8 cellular contexts compared by ENCODE assay signal in the genomic region with DNA sequence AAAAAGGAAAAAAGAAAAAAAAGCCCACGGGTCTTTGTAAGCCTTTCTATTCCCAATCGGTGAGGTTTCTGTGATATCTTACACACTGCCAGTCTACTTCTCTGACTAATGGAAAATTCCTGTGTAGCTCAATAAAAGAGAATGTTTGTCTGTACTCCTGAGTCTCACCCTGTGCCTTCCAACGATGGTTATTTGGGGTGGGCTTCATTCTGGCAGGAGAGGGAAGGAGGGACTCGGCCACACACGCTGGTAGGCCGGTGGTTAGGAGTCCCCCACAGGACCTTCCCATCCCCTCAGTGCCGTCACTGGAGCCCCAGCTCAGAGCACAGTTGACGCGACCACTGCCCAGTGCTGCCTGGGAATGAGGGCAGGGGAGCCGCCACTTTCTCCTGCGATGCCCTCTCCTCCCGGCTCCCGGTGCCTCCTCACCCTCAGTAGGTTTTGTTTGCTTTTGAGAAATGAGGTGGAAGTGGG.
A peak's percentile ranks its signal among the peaks of the same experiment; 100 is the strongest.
DNase-seq lines count a peak whose midpoint lies in the region; ATAC-seq and FAIRE-seq lines count a peak whose summit lies in the region.

No MANE protein-coding gene starts in this region.

- intact Hi-C loops in CD4-positive, alpha-beta memory T cell (cut with micrococcal nuclease), result no loop called here

- peaks cover 18% of the 10 kb centered on the region for H3K4me1 ChIP-seq in CD4-positive, alpha-beta memory T cell (ENCODE audit: insufficient read depth, low read length)

- H3K27ac Mint-ChIP-seq in CD4-positive, alpha-beta memory T cell, result peak overlapping the region in 6 of 7 donors; percentile 80 to 92 (median 87)
- H3K27ac Mint-ChIP-seq in stimulated activated naive B cell treated with anti-CD40 and anti-IgM and Interleukin-4, amounts not matched to agents 10 μg/mL and 1 μg/mL and 100 μg/mL, for 72 hours, result peak overlapping the region; percentile 81

- H3K36me3 Mint-ChIP-seq in CD4-positive, alpha-beta memory T cell, result peaks cover 5 to 12% of the 10 kb centered on the region in 2 donors
- peaks cover 14 to 20% of the 10 kb centered on the region in 2 donors for H3K36me3 Mint-ChIP-seq in stimulated activated naive B cell treated with anti-CD40 and anti-IgM and Interleukin-4, amounts not matched to agents 10 μg/mL and 1 μg/mL and 100 μg/mL, for 72 hours

- H3K4me3 Mint-ChIP-seq in CD4-positive, alpha-beta memory T cell, result peak overlapping the region; percentile 54 to 94 (median 92)
- peak overlapping the region; percentile 56 to 60 for H3K4me3 Mint-ChIP-seq in stimulated activated naive B cell treated with anti-CD40 and anti-IgM and Interleukin-4, amounts not matched to agents 10 μg/mL and 1 μg/mL and 100 μg/mL, for 72 hours

- H3K36me3 ChIP-seq in CD4-positive, alpha-beta memory T cell (ENCODE audit: insufficient read depth, low read length), result peaks cover 4% of the 10 kb centered on the region

- peak overlapping the region in 1 of 2 donors; percentile 74 for H3K4me3 ChIP-seq in CD4-positive, alpha-beta memory T cell (ENCODE audit: low read length in 2 of 2)

- CTCF ChIA-PET in CD4-positive, alpha-beta memory T cell (lab: Charles Lee; ENCODE audit: partially characterized antibody), result interaction anchor here (1.5 kb wide), 1 partner anchor 17 kb away, joined by 3 read pairs; no protein-coding TSS in a partner anchor

- no peaks in the 10 kb centered on the region for H3K9me3 ChIP-seq in CD4-positive, alpha-beta memory T cell (ENCODE audit: control insufficient read depth in 1 of 2, low read length in 2 of 2)

- POLR2A ChIA-PET in CD4-positive, alpha-beta memory T cell (lab: Charles Lee; ENCODE audit: partially characterized antibody), result no interaction called here

- peaks cover 6 to 37% (median 16%) of the 10 kb centered on the region in 4 donors for H3K4me1 Mint-ChIP-seq in CD4-positive, alpha-beta memory T cell
- H3K4me1 Mint-ChIP-seq in stimulated activated naive B cell treated with anti-CD40 and anti-IgM and Interleukin-4, amounts not matched to agents 10 μg/mL and 1 μg/mL and 100 μg/mL, for 72 hours, result peaks cover 11 to 34% of the 10 kb centered on the region in 2 donors

- H3K27me3 Mint-ChIP-seq in CD4-positive, alpha-beta memory T cell, result no peaks in the 10 kb centered on the region
- peaks cover 0 to under 1% of the 10 kb centered on the region in 2 donors for H3K27me3 Mint-ChIP-seq in stimulated activated naive B cell treated with anti-CD40 and anti-IgM and Interleukin-4, amounts not matched to agents 10 μg/mL and 1 μg/mL and 100 μg/mL, for 72 hours

- ATAC-seq in HG03095 (IDR thresholded peaks at IDR 0.05; ENCODE audit: unreplicated experiment) (peak; percentile 3), HG03460 (IDR thresholded peaks at IDR 0.05; ENCODE audit: unreplicated experiment) (no peak), GM19452 (IDR thresholded peaks at IDR 0.05; ENCODE audit: unreplicated experiment) (no peak)
- peak; percentile 7 to 18 for ATAC-seq in stimulated activated naive B cell treated with anti-CD40 and anti-IgM and Interleukin-4, amounts not matched to agents 10 μg/mL and 1 μg/mL and 100 μg/mL, for 72 hours (replicated peaks)

- no peak overlapping the region for H3K27ac ChIP-seq in CD4-positive, alpha-beta memory T cell (ENCODE audit: low read depth, low read length)
- H3K27ac ChIP-seq in angular gyrus (ENCODE audit: low read depth, low read length), result peak overlapping the region; percentile 69

- DNase-seq in CD4-positive, alpha-beta memory T cell, result no peak
- no peak for DNase-seq in stimulated activated naive B cell treated with anti-CD40 and anti-IgM and Interleukin-4, amounts not matched to agents 10 μg/mL and 1 μg/mL and 100 μg/mL, for 72 hours
- DNase-seq in SKM-1 (lab: John Stamatoyannopoulos, UW; ENCODE audit: unreplicated experiment), result no peak

- peak; percentile 86 for FAIRE-seq in islet of Langerhans (lab: Jason Lieb, UNC)

- H3K27me3 ChIP-seq in CD4-positive, alpha-beta memory T cell (ENCODE audit: insufficient read depth, low read length), result no peaks in the 10 kb centered on the region

- no peaks in the 10 kb centered on the region for H3K9me3 Mint-ChIP-seq in CD4-positive, alpha-beta memory T cell
- no peaks in the 10 kb centered on the region for H3K9me3 Mint-ChIP-seq in stimulated activated naive B cell treated with anti-CD40 and anti-IgM and Interleukin-4, amounts not matched to agents 10 μg/mL and 1 μg/mL and 100 μg/mL, for 72 hours

Comparison
In these comparisons a context has a peak if more than half of its experiments do, and no peak if none do; other contexts are left out.
1. ATAC-seq: peak in HG03095 (single experiment) and stimulated activated naive B cell treated with anti-CD40 and anti-IgM and Interleukin-4, amounts not matched to agents 10 μg/mL and 1 μg/mL and 100 μg/mL, for 72 hours (2 of 2); none in HG03460 (single experiment) and GM19452 (single experiment).